19 cellular contexts compared by ENCODE assay signal in genomic region chr2:109136542-109136941, GRCh38.
"Had no signal": no experiment of that assay in that cellular context is flagged by ENCODE, and none has a peak within 500 bp of the region (broad histone marks: within the 10 kb centered on the region; RNA-seq: fewer than 3 reads in every experiment).

No MANE protein-coding gene starts in this region.

- H3K27me3 ChIP-seq: esophagus muscularis mucosa, gastroesophageal sphincter, upper lobe of right lung had no signal

- H3K27me3 Mint-ChIP-seq: naive thymus-derived CD8-positive, alpha-beta T cell had no signal

- H3K27ac ChIP-seq: esophagus muscularis mucosa, gastroesophageal sphincter, heart right ventricle, parathyroid adenoma, spleen, upper lobe of right lung had no signal

- H3K9me3 Mint-ChIP-seq: activated CD4-positive, alpha-beta memory T cell treated with anti-CD3 and anti-CD28 coated beads, Interleukin-2, amount 10 ng/mL, durations not matched to agents 7 days and 5 days; activated naive CD8-positive, alpha-beta T cell treated with anti-CD3 and anti-CD28 coated beads, Interleukin-2, amount 10 ng/mL, durations not matched to agents 7 days and 5 days; activated T-cell treated with anti-CD3 and anti-CD28 coated beads, Interleukin-2, amount 50 U/mL, for 24 hours; activated T-helper 2 cell treated with anti-CD3 and anti-CD28 coated beads, Interferon-gamma antibody, Interleukin-2, Interleukin-4, amounts not matched to agents 10 μg/mL and 5 μg/mL and 100 μg/mL, durations not matched to agents 14 hours and 24 hours and 36 hours; memory B cell; naive thymus-derived CD8-positive, alpha-beta T cell; stimulated activated memory B cell treated with anti-CD40 and anti-IgM and Interleukin-4, amounts not matched to agents 10 μg/mL and 1 μg/mL and 100 μg/mL, for 72 hours had no signal

- H3K9me3 ChIP-seq: esophagus muscularis mucosa, gastroesophageal sphincter, heart right ventricle, spleen, upper lobe of right lung had no signal

- H2AFZ ChIP-seq: parathyroid adenoma had no signal

- ATAC-seq: gastroesophageal sphincter; left ventricle myocardium superior; naive thymus-derived CD8-positive, alpha-beta T cell; stimulated activated memory B cell treated with anti-CD40 and anti-IgM and Interleukin-4, amounts not matched to agents 10 μg/mL and 1 μg/mL and 100 μg/mL, for 72 hours; upper lobe of right lung had no signal

- H3K27ac Mint-ChIP-seq: activated CD4-positive, alpha-beta memory T cell treated with anti-CD3 and anti-CD28 coated beads, Interleukin-2, amount 10 ng/mL, durations not matched to agents 7 days and 5 days; activated naive CD8-positive, alpha-beta T cell treated with anti-CD3 and anti-CD28 coated beads, Interleukin-2, amount 10 ng/mL, durations not matched to agents 7 days and 5 days; activated T-cell treated with anti-CD3 and anti-CD28 coated beads, Interleukin-2, amount 50 U/mL, for 24 hours; activated T-helper 2 cell treated with anti-CD3 and anti-CD28 coated beads, Interferon-gamma antibody, Interleukin-2, Interleukin-4, amounts not matched to agents 10 μg/mL and 5 μg/mL and 100 μg/mL, durations not matched to agents 14 hours and 24 hours and 36 hours; memory B cell; stimulated activated memory B cell treated with anti-CD40 and anti-IgM and Interleukin-4, amounts not matched to agents 10 μg/mL and 1 μg/mL and 100 μg/mL, for 72 hours had no signal

- H3K9ac ChIP-seq: parathyroid adenoma had no signal

- H3K4me3 ChIP-seq: esophagus muscularis mucosa, gastroesophageal sphincter, heart right ventricle, spleen, upper lobe of right lung had no signal

- H3K4me1 Mint-ChIP-seq: memory B cell; stimulated activated memory B cell treated with anti-CD40 and anti-IgM and Interleukin-4, amounts not matched to agents 10 μg/mL and 1 μg/mL and 100 μg/mL, for 72 hours had no signal

- H3K36me3 ChIP-seq: esophagus muscularis mucosa, gastroesophageal sphincter, heart right ventricle, spleen, upper lobe of right lung had no signal

- H3K4me3 Mint-ChIP-seq: activated CD4-positive, alpha-beta memory T cell treated with anti-CD3 and anti-CD28 coated beads, Interleukin-2, amount 10 ng/mL, durations not matched to agents 7 days and 5 days; activated naive CD8-positive, alpha-beta T cell treated with anti-CD3 and anti-CD28 coated beads, Interleukin-2, amount 10 ng/mL, durations not matched to agents 7 days and 5 days; activated T-cell treated with anti-CD3 and anti-CD28 coated beads, Interleukin-2, amount 50 U/mL, for 24 hours; memory B cell; naive thymus-derived CD8-positive, alpha-beta T cell; stimulated activated memory B cell treated with anti-CD40 and anti-IgM and Interleukin-4, amounts not matched to agents 10 μg/mL and 1 μg/mL and 100 μg/mL, for 72 hours had no signal

- DNase-seq: activated CD4-positive, alpha-beta memory T cell treated with anti-CD3 and anti-CD28 coated beads, Interleukin-2, amount 10 ng/mL, durations not matched to agents 7 days and 5 days; activated CD4-positive, alpha-beta T cell treated with anti-CD3 and anti-CD28 coated beads for 48 hours; activated CD4-positive, CD25-positive, alpha-beta regulatory T cell; activated naive CD4-positive, alpha-beta T cell treated with Interleukin-2 at 50 U/mL for 16 hours; activated naive CD8-positive, alpha-beta T cell treated with anti-CD3 and anti-CD28 coated beads, Interleukin-2, amount 10 ng/mL, durations not matched to agents 7 days and 5 days; activated T-cell treated with anti-CD3 and anti-CD28 coated beads, Interleukin-2, amount 50 U/mL, for 24 hours; effector memory CD4-positive, alpha-beta T cell; heart right ventricle; left ventricle myocardium superior; naive thymus-derived CD8-positive, alpha-beta T cell; spleen; stimulated activated CD4-positive, alpha-beta T cell treated with anti-CD3 and anti-CD28 coated beads, Interleukin-4, amount 100 ng/mL, for 4 hours; upper lobe of right lung had no signal
